In the genomic region with DNA sequence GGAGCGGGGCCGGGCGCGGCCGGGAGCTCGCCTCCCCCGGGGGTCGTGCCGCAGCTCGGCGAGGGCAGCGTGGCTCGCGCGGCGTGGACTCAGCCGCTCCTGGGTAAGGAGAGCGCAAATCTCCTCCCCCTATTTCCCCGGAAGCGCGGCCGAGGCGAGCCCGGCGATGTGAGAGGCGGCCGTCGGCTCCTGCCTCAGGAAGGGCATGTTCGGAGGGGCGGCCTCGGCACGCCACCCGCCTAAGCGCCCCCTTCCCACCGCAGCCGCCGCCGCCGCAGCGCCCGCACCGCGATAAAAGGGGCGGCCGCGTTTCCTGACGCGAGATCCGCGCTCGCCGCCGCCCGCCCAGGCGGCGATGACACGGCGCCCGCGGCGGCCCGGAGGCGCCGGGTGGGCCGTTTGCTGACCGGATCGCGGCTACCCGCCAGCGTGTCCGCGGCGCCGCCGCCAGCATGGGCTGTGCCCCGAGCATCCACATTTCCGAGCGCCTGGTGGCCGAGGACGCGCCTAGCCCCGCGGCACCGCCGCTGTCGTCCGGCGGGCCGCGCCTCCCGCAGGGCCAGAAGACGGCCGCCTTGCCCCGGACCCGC, we compare ENCODE assay signal across 8 cellular contexts.
A peak's percentile ranks its signal among the peaks of the same experiment; 100 is the strongest.
DNase-seq lines count a peak whose midpoint lies in the region; ATAC-seq and TF ChIP-seq lines count a peak whose summit lies in the region.

A gene with protein sequence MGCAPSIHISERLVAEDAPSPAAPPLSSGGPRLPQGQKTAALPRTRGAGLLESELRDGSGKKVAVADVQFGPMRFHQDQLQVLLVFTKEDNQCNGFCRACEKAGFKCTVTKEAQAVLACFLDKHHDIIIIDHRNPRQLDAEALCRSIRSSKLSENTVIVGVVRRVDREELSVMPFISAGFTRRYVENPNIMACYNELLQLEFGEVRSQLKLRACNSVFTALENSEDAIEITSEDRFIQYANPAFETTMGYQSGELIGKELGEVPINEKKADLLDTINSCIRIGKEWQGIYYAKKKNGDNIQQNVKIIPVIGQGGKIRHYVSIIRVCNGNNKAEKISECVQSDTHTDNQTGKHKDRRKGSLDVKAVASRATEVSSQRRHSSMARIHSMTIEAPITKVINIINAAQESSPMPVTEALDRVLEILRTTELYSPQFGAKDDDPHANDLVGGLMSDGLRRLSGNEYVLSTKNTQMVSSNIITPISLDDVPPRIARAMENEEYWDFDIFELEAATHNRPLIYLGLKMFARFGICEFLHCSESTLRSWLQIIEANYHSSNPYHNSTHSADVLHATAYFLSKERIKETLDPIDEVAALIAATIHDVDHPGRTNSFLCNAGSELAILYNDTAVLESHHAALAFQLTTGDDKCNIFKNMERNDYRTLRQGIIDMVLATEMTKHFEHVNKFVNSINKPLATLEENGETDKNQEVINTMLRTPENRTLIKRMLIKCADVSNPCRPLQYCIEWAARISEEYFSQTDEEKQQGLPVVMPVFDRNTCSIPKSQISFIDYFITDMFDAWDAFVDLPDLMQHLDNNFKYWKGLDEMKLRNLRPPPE (plus strand): TSS at position 146 of the 590 bp plus-strand sequence. CDS start 307 bp downstream, at position 453.

- H3K27ac ChIP-seq in WERI-Rb-1 (peak within 1 kb of the TSS; percentile 88), duodenal mucosa (ENCODE audit: low read depth, low read length) (peak within 1 kb of the TSS; percentile 94), stomach smooth muscle (ENCODE audit: low read length) (peak within 1 kb of the TSS; percentile 84)

- DNase-seq in EL = peak; percentile 65
- peak; percentile 48 for DNase-seq in WERI-Rb-1
- DNase-seq in medulla oblongata (ENCODE audit: extremely low spot score) = peak; percentile 50
- DNase-seq in OCI-M2 (lab: John Stamatoyannopoulos, UW; ENCODE audit: unreplicated experiment) = no peak

- H3K4me3 ChIP-seq in WERI-Rb-1 (ENCODE audit: low read depth, low read length) (peak within 1 kb of the TSS; percentile 77), duodenal mucosa (ENCODE audit: low read depth in 1 of 2, low read length in 2 of 2) (peak within 1 kb of the TSS; percentile 92 to 95), stomach smooth muscle (ENCODE audit: low read length in 2 of 2) (peak within 1 kb of the TSS; percentile 87 to 89)

- no peak for TF ChIP-seq CTCF in WERI-Rb-1 (IDR thresholded peaks at IDR 0.05; ENCODE audit: low read depth, low read length)

- H3K36me3 ChIP-seq in WERI-Rb-1 (no peaks in the 10 kb centered on the region), duodenal mucosa (ENCODE audit: control insufficient read depth in 1 of 2, insufficient read depth in 2 of 2, low read length in 2 of 2) (no peaks in the 10 kb centered on the region), stomach smooth muscle (ENCODE audit: control insufficient read depth in 2 of 2, insufficient read depth in 2 of 2, low read length in 2 of 2) (no peaks in the 10 kb centered on the region)

- no peaks in the 10 kb centered on the region for H3K9me3 ChIP-seq in WERI-Rb-1 (ENCODE audit: severe bottlenecking)
- H3K9me3 ChIP-seq in duodenal mucosa (ENCODE audit: control insufficient read depth in 1 of 2, low read length in 2 of 2) = no peaks in the 10 kb centered on the region
- H3K9me3 ChIP-seq in stomach smooth muscle (ENCODE audit: control insufficient read depth in 2 of 2, low read length in 2 of 2) = no peaks in the 10 kb centered on the region

- ATAC-seq in GM19467 (IDR thresholded peaks at IDR 0.05; ENCODE audit: unreplicated experiment) (peak; percentile 20), HG03558 (IDR thresholded peaks at IDR 0.05; ENCODE audit: extremely low read depth, unreplicated experiment) (peak; percentile 6)

- peaks cover 37 to 43% of the 10 kb centered on the region in 2 donors for H3K4me1 ChIP-seq in duodenal mucosa (ENCODE audit: control insufficient read depth in 1 of 2, insufficient read depth in 2 of 2, low read length in 2 of 2)
- peaks cover 21% of the 10 kb centered on the region for H3K4me1 ChIP-seq in stomach smooth muscle (ENCODE audit: control insufficient read depth, insufficient read depth, low read length)

- peak within 1 kb of the TSS; percentile 79 to 82 for H3K9ac ChIP-seq in duodenal mucosa (ENCODE audit: low read depth in 1 of 2, low read length in 2 of 2)
- H3K9ac ChIP-seq in stomach smooth muscle (ENCODE audit: low read length in 2 of 2) = peak within 1 kb of the TSS; percentile 72 to 73

- no peaks in the 10 kb centered on the region for H3K27me3 ChIP-seq in WERI-Rb-1 (ENCODE audit: insufficient read depth, low read depth, severe bottlenecking)
- no peaks in the 10 kb centered on the region for H3K27me3 ChIP-seq in duodenal mucosa (ENCODE audit: control insufficient read depth in 1 of 2, insufficient read depth in 2 of 2, low read length in 2 of 2)
- H3K27me3 ChIP-seq in stomach smooth muscle (ENCODE audit: control insufficient read depth in 1 of 2, insufficient read depth in 2 of 2, low read length in 2 of 2) = no peaks in the 10 kb centered on the region
